Comparison of ENCODE assay signal across 8 cellular contexts in the genomic region with DNA sequence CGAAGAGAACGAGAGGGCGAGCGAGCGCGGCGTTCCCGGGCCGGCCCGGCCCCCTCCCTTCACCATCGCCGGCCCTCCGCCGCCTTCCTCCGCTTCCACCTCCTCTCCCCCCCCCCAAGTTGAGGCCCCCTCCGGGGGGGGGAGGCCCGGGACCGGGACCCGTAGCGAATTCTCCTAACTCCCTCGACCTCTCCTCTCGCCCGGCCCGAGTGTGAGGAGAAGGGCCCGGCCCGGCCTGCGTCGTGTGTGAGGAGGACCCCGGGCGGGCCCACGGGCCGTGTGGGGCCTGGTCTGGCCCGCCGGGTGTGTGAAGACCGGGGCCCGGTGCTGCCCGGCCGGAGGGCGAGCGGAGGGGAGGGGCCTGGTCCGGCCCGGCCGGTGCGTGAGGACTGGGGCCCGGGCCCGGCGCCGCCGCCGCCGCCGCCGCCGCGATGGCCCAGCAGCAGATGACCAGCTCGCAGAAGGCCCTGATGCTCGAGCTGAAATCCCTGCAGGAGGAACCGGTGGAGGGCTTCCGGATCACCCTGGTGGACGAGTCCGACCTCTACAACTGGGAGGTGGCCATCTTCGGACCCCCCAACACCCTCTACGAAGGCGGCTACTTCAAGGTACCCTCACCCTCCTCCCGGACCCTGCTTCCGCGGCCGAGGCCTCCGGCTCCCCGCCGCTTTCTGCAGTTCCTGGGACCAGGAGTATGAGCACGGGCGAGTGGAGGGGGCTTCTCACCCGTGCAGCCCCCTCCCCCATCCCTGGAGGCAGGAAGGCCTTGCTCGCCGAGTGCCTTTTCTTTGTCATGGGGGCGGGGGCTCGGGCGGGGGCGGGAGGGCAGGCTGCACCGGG. TPM values are rescaled to one million over a fixed set of nuclear protein-coding genes. Genes with fewer than 3 reads are reported as not detected.
DNase-seq lines count a peak whose midpoint lies in the region; ATAC-seq, FAIRE-seq and TF ChIP-seq lines count a peak whose summit lies in the region.

No MANE protein-coding gene starts in this region.

- peak overlapping the region; percentile 87 for H3K4me3 ChIP-seq in A673 (ENCODE audit: low read depth, low read length, poor library complexity, severe bottlenecking)

- no peaks in the 10 kb centered on the region for H3K9me3 ChIP-seq in A673 (ENCODE audit: low read depth, low read length, poor library complexity, severe bottlenecking)

- POLR2A ChIA-PET in A673 (lab: Charles Lee; ENCODE audit: low non-redundant PET) = no interaction called here

- CTCF ChIA-PET in A673 (lab: Charles Lee) = no interaction called here

- intact Hi-C loops in A673 (cut with micrococcal nuclease; ENCODE audit: unreplicated experiment) = no loop called here

- peak; percentile 19 for ATAC-seq in HG02943 (IDR thresholded peaks at IDR 0.05; ENCODE audit: low read depth, unreplicated experiment)
- peak; percentile 22 for ATAC-seq in stimulated activated effector memory CD8-positive, alpha-beta T cell treated with anti-CD3 and anti-CD28 coated beads, Interleukin-12 subunit alpha, Interleukin-12 subunit beta, amount 100 ng/mL, for 72 hours

- peak; percentile 71 for DNase-seq in A673 (ENCODE audit: low spot score)
- DNase-seq in GM12891 (ENCODE audit: insufficient read length, low spot score) = peak; percentile 45
- DNase-seq in NCI-H526 (lab: John Stamatoyannopoulos, UW) = peak; percentile 44 to 83
- peak; percentile 20 for DNase-seq in activated T-cell treated with anti-CD3 and anti-CD28 coated beads for 24 hours (ENCODE audit: low read depth)
- DNase-seq in epidermal melanocyte (ENCODE audit: insufficient read length, low spot score) = peak; percentile 32
- DNase-seq in mucosa of gallbladder (ENCODE audit: low spot score) = peak; percentile 32
- DNase-seq in stimulated activated effector memory CD8-positive, alpha-beta T cell treated with anti-CD3 and anti-CD28 coated beads, Interleukin-12 subunit alpha, Interleukin-12 subunit beta, amount 100 ng/mL, for 72 hours (ENCODE audit: low spot score in 2 of 2) = peak; percentile 50 to 82

- no peak for TF ChIP-seq POLR2A in GM12891 (IDR thresholded peaks at IDR 0.05; ENCODE audit: low read depth, low read length)

- peaks cover 23% of the 10 kb centered on the region for H3K36me3 Mint-ChIP-seq in stimulated activated effector memory CD8-positive, alpha-beta T cell treated with anti-CD3 and anti-CD28 coated beads, Interleukin-12 subunit alpha, Interleukin-12 subunit beta, amount 100 ng/mL, for 72 hours

- H3K36me3 ChIP-seq in A673 (ENCODE audit: insufficient read depth, low read length, poor library complexity, severe bottlenecking) = no peaks in the 10 kb centered on the region

- peak overlapping the region; percentile 79 for H3K27ac Mint-ChIP-seq in stimulated activated effector memory CD8-positive, alpha-beta T cell treated with anti-CD3 and anti-CD28 coated beads, Interleukin-12 subunit alpha, Interleukin-12 subunit beta, amount 100 ng/mL, for 72 hours

- peaks cover 53% of the 10 kb centered on the region for H3K4me1 Mint-ChIP-seq in stimulated activated effector memory CD8-positive, alpha-beta T cell treated with anti-CD3 and anti-CD28 coated beads, Interleukin-12 subunit alpha, Interleukin-12 subunit beta, amount 100 ng/mL, for 72 hours

- peak overlapping the region; percentile 72 for H3K4me3 Mint-ChIP-seq in stimulated activated effector memory CD8-positive, alpha-beta T cell treated with anti-CD3 and anti-CD28 coated beads, Interleukin-12 subunit alpha, Interleukin-12 subunit beta, amount 100 ng/mL, for 72 hours

- FAIRE-seq in GM12891 (lab: Jason Lieb, UNC) = no peak

- TF ChIP-seq CTCF in A673 (conservative IDR thresholded peaks at IDR 0.05; ENCODE audit: low read depth, low read length) = no peak

- H3K27ac ChIP-seq in A673 (ENCODE audit: low read depth, low read length, poor library complexity, severe bottlenecking) = peak overlapping the region; percentile 98

- H3K27me3 ChIP-seq in A673 (replicated peaks; ENCODE audit: insufficient read depth, low read depth, low read length, poor library complexity) = no peaks in the 10 kb centered on the region

- no TSS peak for BruUV-seq in A673 (replicated peaks; lab: Mats Ljungman, UMichigan)

- H3K4me1 ChIP-seq in A673 (ENCODE audit: insufficient read depth, low read length, poor library complexity, severe bottlenecking) = peaks cover 33% of the 10 kb centered on the region

- H3K9me3 Mint-ChIP-seq in stimulated activated effector memory CD8-positive, alpha-beta T cell treated with anti-CD3 and anti-CD28 coated beads, Interleukin-12 subunit alpha, Interleukin-12 subunit beta, amount 100 ng/mL, for 72 hours = no peaks in the 10 kb centered on the region

TF ChIP-seq in GM12891, 5 proteins besides CTCF, POLR2A, EP300 and RAD21:
- TF ChIP-seq POLR2AphosphoS5 (IDR thresholded peaks at IDR 0.05; ENCODE audit: low read depth, low read length) = peak; percentile 5; the same call in 1 of the 2 replicates
- TF ChIP-seq TAF1 (IDR thresholded peaks at IDR 0.05; ENCODE audit: low read depth, low read length) = peak; percentile 34; the same call in 1 of the 2 replicates
- no peak for TF ChIP-seq SPI1 (IDR thresholded peaks at IDR 0.05; ENCODE audit: low read depth, low read length)

RNA-seq across cellular contexts. Expression of gene UBE2R2, which starts 0.6 kb away (rescaled TPM):
- total RNA-seq in A673 (2021) = 49.2 and 51.2 TPM in 2 replicates
- polyA plus RNA-seq in GM12891 (2012; ENCODE audit: low read depth, missing spikeins) = 23.1 TPM
- 42.8 TPM for total RNA-seq in mucosa of gallbladder

RNA-seq across cellular contexts. Expression of gene PRSS3, which starts 22.2 kb away (rescaled TPM):
- total RNA-seq in A673 (2021) (not detected in 2 replicates), mucosa of gallbladder (61.2 TPM)
- not detected for polyA plus RNA-seq in GM12891 (2012; ENCODE audit: low read depth, missing spikeins)

Comparison
In these comparisons a context has a peak if more than half of its experiments do, and no peak if none do; other contexts are left out.
1. Peak in every context shown above with its lines: DNase-seq, ATAC-seq, H3K4me3 ChIP-seq and H3K27ac ChIP-seq.
2. DNase-seq: peak in every context shown above with its lines; median percentile 71 in A673; 66 in stimulated activated effector memory CD8-positive, alpha-beta T cell treated with anti-CD3 and anti-CD28 coated beads, Interleukin-12 subunit alpha, Interleukin-12 subunit beta, amount 100 ng/mL, for 72 hours; 64 in NCI-H526; 45 in GM12891; 32 in epidermal melanocyte; 32 in mucosa of gallbladder; 20 in activated T-cell treated with anti-CD3 and anti-CD28 coated beads for 24 hours.
3. RNA of gene PRSS3, which starts 22.2 kb away (total RNA-seq): 61.2 TPM in mucosa of gallbladder (single experiment); not detected in A673; every median in the first group is over 10 times any median in the second.